In the genomic region with DNA sequence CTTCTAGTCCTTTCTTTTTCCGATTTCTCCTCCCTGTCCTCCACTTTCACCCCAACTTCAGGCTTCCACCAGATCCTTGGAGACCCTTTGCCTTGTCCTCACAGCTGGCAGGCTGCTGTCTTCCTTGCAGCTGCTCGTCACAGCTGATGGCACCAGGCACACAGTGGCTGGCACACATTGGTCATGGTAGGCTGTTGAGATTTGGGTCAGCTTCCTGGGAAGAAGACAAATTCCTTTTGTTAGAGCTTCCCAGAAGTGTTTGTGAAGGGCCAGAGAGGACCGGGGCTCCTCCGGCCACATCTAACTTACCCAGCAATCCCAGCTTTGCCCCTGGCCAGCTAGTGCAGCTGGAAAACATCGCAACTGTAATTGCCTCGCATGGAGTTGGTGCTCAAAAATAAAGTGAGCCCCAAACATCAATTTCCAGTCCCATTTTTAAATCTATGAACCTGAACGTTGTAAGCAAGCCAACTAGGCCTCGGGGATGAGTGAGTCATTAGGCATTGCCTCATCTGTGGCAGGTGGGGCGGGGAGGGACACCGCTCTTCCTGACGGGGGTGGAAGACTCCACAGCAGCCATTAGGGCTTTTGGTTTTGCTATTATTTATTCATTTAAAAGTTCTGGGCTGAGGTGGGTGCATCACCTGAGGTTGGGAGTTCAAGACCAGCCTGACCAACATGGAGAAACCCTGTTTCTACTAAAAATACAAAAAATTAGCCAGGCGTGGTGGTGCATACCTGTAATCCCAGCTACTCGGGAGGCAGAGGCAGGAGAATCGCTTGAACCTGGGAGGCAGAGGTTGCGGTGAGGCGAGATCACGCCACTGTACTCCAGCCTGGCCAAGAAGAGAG, we compare ENCODE assay signal across 8 cellular contexts. TPM values are rescaled to one million over a fixed set of nuclear protein-coding genes. Genes with fewer than 3 reads are reported as not detected.
DNase-seq lines count a peak whose midpoint lies in the region; ATAC-seq, FAIRE-seq and TF ChIP-seq lines count a peak whose summit lies in the region.

No MANE protein-coding gene starts in this region.

- H3K4me1 ChIP-seq in gastroesophageal sphincter: peaks cover 0 to 34% (median 20%) of the 10 kb centered on the region in 3 donors

- ATAC-seq in gastroesophageal sphincter (peak; percentile 78), GM19023 (IDR thresholded peaks at IDR 0.05; ENCODE audit: unreplicated experiment) (no peak)

- no peak for TF ChIP-seq POLR2A in gastroesophageal sphincter (IDR thresholded peaks at IDR 0.05)

- TF ChIP-seq EP300 in gastroesophageal sphincter (IDR thresholded peaks at IDR 0.05): no peak

- H3K27me3 ChIP-seq in gastroesophageal sphincter: no peaks in the 10 kb centered on the region

- no peaks in the 10 kb centered on the region for H3K36me3 ChIP-seq in gastroesophageal sphincter

- 47 to 57% methylated on average over 9 to 13 of the region's 17 CpGs for WGBS in gastroesophageal sphincter (ENCODE audit: low coverage in 1 of 2), 2 donors

- H3K9me3 ChIP-seq in gastroesophageal sphincter: peaks cover 0 to 15% (median 0%) of the 10 kb centered on the region in 3 donors

- no peak for TF ChIP-seq CTCF in gastroesophageal sphincter (IDR thresholded peaks at IDR 0.05)

- H3K4me3 ChIP-seq in gastroesophageal sphincter: no peak overlapping the region

- peak overlapping the region; percentile 32 to 77 (median 70) for H3K27ac ChIP-seq in gastroesophageal sphincter

- no peak for FAIRE-seq in GM19239 (lab: Jason Lieb, UNC)

- peak; percentile 91 for DNase-seq in ELR (ENCODE audit: low read depth)
- peak; percentile 47 for DNase-seq in RPMI8226
- peak; percentile 63 for DNase-seq in putamen (ENCODE audit: low spot score)
- DNase-seq in T-helper 2 cell: no peak
- DNase-seq in GM19239 (ENCODE audit: insufficient read length, low spot score): no peak
- no peak for DNase-seq in NCI-H1436 treated with DMSO at 0.1 percent for 48 hours (lab: John Stamatoyannopoulos, UW)

RNA-seq across cellular contexts. Expression of gene CPA5, which starts 12.4 kb away (rescaled TPM):
- not detected for total RNA-seq in gastroesophageal sphincter

RNA-seq across cellular contexts. Expression of gene CPA1, which starts 23.3 kb away (rescaled TPM):
- under 1 TPM in 1 of 4 donors, not detected in 3; 0.42 TPM for total RNA-seq in gastroesophageal sphincter

Comparison
In these comparisons a context has a peak if more than half of its experiments do, and no peak if none do; other contexts are left out.
1. DNase-seq: peak in ELR (single experiment), RPMI8226 (single experiment) and putamen (single experiment); none in T-helper 2 cell (0 of 5), GM19239 (single experiment) and NCI-H1436 treated with DMSO at 0.1 percent for 48 hours (single experiment).